ENCODE assay signal across 15 cellular contexts in the genomic region with DNA sequence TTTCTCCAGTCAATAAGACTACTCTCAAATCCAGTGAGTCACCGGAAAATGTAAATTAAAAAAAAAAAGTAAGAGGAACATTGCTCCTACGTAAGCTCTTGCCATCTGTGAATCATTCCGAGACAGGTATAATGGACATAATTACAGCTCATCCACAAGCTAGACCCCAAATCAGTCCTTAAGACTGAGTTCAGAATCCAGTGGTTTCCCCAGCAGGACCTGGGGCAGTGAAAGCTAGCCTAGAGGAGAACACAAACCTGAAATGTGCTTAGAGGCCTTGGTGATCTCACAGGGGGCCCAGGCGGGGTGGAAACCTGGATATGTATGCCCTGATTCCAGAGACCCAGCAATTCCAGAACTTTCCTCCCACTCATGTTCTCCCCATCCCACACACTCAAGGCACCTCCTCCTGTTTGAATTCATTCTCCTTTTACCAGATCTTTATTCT.
A peak's percentile ranks its signal among the peaks of the same experiment; 100 is the strongest.
DNase-seq lines count a peak whose midpoint lies in the region; ATAC-seq and TF ChIP-seq lines count a peak whose summit lies in the region.
"Had no signal": no experiment of that assay in that cellular context is flagged by ENCODE, and none has a peak within 500 bp of the region (broad histone marks: within the 10 kb centered on the region; RNA-seq: fewer than 3 reads in every experiment).

No MANE protein-coding gene starts in this region.

- H3K4me3 ChIP-seq in HEK293 (ENCODE audit: low read depth, low read length) (no peak overlapping the region), RWPE2 (ENCODE audit: severe bottlenecking) (no peak overlapping the region), retinal pigment epithelial cell (ENCODE audit: low read length) (no peak overlapping the region)
- H3K4me3 ChIP-seq: lower lobe of right lung, right atrium auricular region had no signal

- CTCF ChIA-PET in HEK293 (lab: Yijun Ruan, JAX): no interaction called here

- POLR2A ChIA-PET in HEK293 (lab: Yijun Ruan, JAX): no interaction called here

- H3K9me3 ChIP-seq in HEK293 (ENCODE audit: control insufficient read depth, insufficient read depth, low read depth, low read length): no peaks in the 10 kb centered on the region
- H3K9me3 ChIP-seq in RWPE2 (ENCODE audit: severe bottlenecking): no peaks in the 10 kb centered on the region
- H3K9me3 ChIP-seq: BE2C, lower lobe of right lung, right atrium auricular region had no signal

- DNase-seq in RWPE2 (ENCODE audit: low spot score) (no peak), retinal pigment epithelial cell (ENCODE audit: low read depth) (peak; percentile 43), T-helper 1 cell (no peak), cerebellum (ENCODE audit: low spot score) (no peak)
- DNase-seq: activated effector memory CD4-positive, alpha-beta T cell treated with anti-CD3 and anti-CD28 coated beads, Interleukin-2, amount 50 U/mL, for 16 hours; BE2C; DMS 273 treated with DMSO at 0.1 percent for 48 hours; lower lobe of right lung; NCI-H1694; NCI-H510A treated with DMSO at 0.1 percent for 48 hours; substantia nigra had no signal

- no peaks in the 10 kb centered on the region for H3K36me3 ChIP-seq in HEK293 (ENCODE audit: control insufficient read depth in 2 of 2, insufficient read depth in 1 of 2, low read length in 2 of 2)
- H3K36me3 ChIP-seq in RWPE2 (ENCODE audit: low read depth): no peaks in the 10 kb centered on the region
- H3K36me3 ChIP-seq: BE2C, lower lobe of right lung, right atrium auricular region had no signal

- H3K4me1 ChIP-seq in HEK293 (ENCODE audit: control insufficient read depth, insufficient read depth, low read length) (no peaks in the 10 kb centered on the region), RWPE2 (ENCODE audit: insufficient read depth, poor library complexity, severe bottlenecking) (peaks cover 7% of the 10 kb centered on the region)
- H3K4me1 ChIP-seq: BE2C had no signal

- peak; percentile 76 for ATAC-seq in RWPE2 (ENCODE audit: low read depth)
- peak; percentile 32 for ATAC-seq in esophagus mucosa
- ATAC-seq in GM19023 (IDR thresholded peaks at IDR 0.05; ENCODE audit: unreplicated experiment): no peak
- ATAC-seq: lower lobe of right lung had no signal

- no peaks in the 10 kb centered on the region for H3K27me3 ChIP-seq in RWPE2 (ENCODE audit: insufficient read depth, poor library complexity, severe bottlenecking)
- H3K27me3 ChIP-seq: BE2C, right atrium auricular region had no signal

- H3K27ac ChIP-seq in HEK293 (ENCODE audit: extremely low read depth, low read depth, low read length) (no peak overlapping the region), RWPE2 (ENCODE audit: poor library complexity, severe bottlenecking) (peak overlapping the region; percentile 37)
- H3K27ac ChIP-seq: lower lobe of right lung, right atrium auricular region had no signal

- TF ChIP-seq CTCF in HEK293 (tag by site-specific recombination; IDR thresholded peaks at IDR 0.05) (no peak), RWPE2 (IDR thresholded peaks at IDR 0.05; ENCODE audit: poor library complexity, severe bottlenecking) (no peak), retinal pigment epithelial cell (conservative IDR thresholded peaks at IDR 0.05; ENCODE audit: low read depth, low read length) (no peak)

TF ChIP-seq in HEK293, 187 proteins besides CTCF, POLR2A, EP300 and RAD21:
- no peak for TF ChIP-seq ZSCAN5A (tag by site-specific recombination; IDR thresholded peaks at IDR 0.05)
- TF ChIP-seq ZNF174 (tag by site-specific recombination; IDR thresholded peaks at IDR 0.05): no peak
- peak; percentile 42; the same call in 1 of the 2 replicates for TF ChIP-seq ZBTB20 (tag by site-specific recombination; IDR thresholded peaks at IDR 0.05)
- 0 out of 2 replicates have a peak, but pooled peaks have one; percentile 18 for TF ChIP-seq EGR2 (tag by site-specific recombination; IDR thresholded peaks at IDR 0.05; ENCODE audit: low read depth)
- TF ChIP-seq ZNF335 (tag by site-specific recombination; conservative IDR thresholded peaks at IDR 0.05): no peak
- TF ChIP-seq ZNF140 (tag by site-specific recombination; IDR thresholded peaks at IDR 0.05): no peak
- TF ChIP-seq, protein P1, sequence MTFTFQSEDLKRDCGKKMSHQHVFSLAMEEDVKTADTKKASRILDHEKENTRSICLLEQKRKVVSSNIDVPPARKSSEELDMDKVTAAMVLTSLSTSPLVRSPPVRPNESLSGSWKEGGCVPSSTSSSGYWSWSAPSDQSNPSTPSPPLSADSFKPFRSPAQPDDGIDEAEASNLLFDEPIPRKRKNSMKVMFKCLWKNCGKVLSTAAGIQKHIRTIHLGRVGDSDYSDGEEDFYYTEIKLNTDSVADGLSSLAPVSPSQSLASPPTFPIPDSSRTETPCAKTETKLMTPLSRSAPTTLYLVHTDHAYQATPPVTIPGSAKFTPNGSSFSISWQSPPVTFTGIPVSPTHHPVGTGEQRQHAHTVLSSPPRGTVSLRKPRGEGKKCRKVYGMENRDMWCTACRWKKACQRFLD (tag by site-specific recombination; IDR thresholded peaks at IDR 0.05): no peak
- no peak for TF ChIP-seq ZNF214 (tag by site-specific recombination; IDR thresholded peaks at IDR 0.05; ENCODE audit: borderline replicate concordance)
- no peak for TF ChIP-seq ZNF529 (tag by site-specific recombination; IDR thresholded peaks at IDR 0.05; ENCODE audit: insufficient replicate concordance)
- TF ChIP-seq ZFHX2 (tag by site-specific recombination; conservative IDR thresholded peaks at IDR 0.05): peak; percentile 51
- TF ChIP-seq ZNF24 (tag by site-specific recombination; IDR thresholded peaks at IDR 0.05): no peak
- TF ChIP-seq REPIN1 (tag by site-specific recombination; IDR thresholded peaks at IDR 0.05; ENCODE audit: low read depth): no peak
- no peak for TF ChIP-seq GLIS2 (tag by site-specific recombination; IDR thresholded peaks at IDR 0.05)
- no peak for TF ChIP-seq GLI4 (tag by site-specific recombination; IDR thresholded peaks at IDR 0.05)
- TF ChIP-seq ZBTB6 (tag by site-specific recombination; IDR thresholded peaks at IDR 0.05): no peak
TF ChIP-seq in HEK293: peak in this region for 3.
